15 cellular contexts compared by ENCODE assay signal in the genomic region with DNA sequence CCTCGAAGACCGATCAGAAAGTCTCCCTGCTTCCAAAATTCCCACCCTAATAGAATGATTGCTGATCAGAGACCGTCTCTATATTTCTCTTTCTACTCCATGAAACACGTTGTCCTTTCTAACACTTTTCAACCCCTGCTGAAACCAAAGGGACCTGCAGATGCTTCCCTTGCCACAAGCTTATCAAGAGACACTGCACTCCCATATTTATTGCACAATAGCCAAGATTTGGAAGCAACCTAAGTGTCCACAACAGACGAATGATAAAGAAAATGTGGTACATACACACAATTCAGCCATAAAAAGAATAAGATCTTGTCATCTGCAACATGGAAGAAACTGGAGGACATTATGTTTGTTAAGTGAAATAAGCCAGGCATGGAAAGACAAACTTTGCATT.
DNase-seq lines count a peak whose midpoint lies in the region; ATAC-seq, FAIRE-seq and TF ChIP-seq lines count a peak whose summit lies in the region.
"Had no signal": no experiment of that assay in that cellular context is flagged by ENCODE, and none has a peak within 500 bp of the region (broad histone marks: within the 10 kb centered on the region; RNA-seq: fewer than 3 reads in every experiment).

No MANE protein-coding gene starts in this region.

- no peak overlapping the region for H2BK5ac ChIP-seq in mesenchymal stem cell (ENCODE audit: low read depth, low read length, poor library complexity, severe bottlenecking)

- peaks cover 0 to 5% of the 10 kb centered on the region in 2 experiments; a peak in 1 of 5 replicates for H3K27me3 ChIP-seq in HepG2 (ENCODE audit: control insufficient read depth in 1 of 2, insufficient read depth in 2 of 2, low read length in 2 of 2)
- no peaks in the 10 kb centered on the region for H3K27me3 ChIP-seq in right lobe of liver
- no peaks in the 10 kb centered on the region for H3K27me3 ChIP-seq in PC-9 (ENCODE audit: insufficient read depth, low read depth)
- H3K27me3 ChIP-seq in mesenchymal stem cell (ENCODE audit: control insufficient read depth in 1 of 2, insufficient read depth in 1 of 2, low read length in 2 of 2): peaks cover 0 to 4% of the 10 kb centered on the region in 2 experiments
- H3K27me3 ChIP-seq: BLaER1 treated with 17β-estradiol and CSF1 and Interleukin-3, amounts not matched to agents 10 nM and 100 nM had no signal

- FAIRE-seq in HepG2 (lab: Jason Lieb, UNC): no peak
- FAIRE-seq: HTR-8/SVneo had no signal

- H3K4me3 ChIP-seq in HepG2 (replicated peaks in 1 of 3; ENCODE audit: insufficient read depth in 1 of 3, low read depth in 2 of 3, low read length in 3 of 3): no peak overlapping the region
- H3K4me3 ChIP-seq in right lobe of liver: no peak overlapping the region
- no peak overlapping the region for H3K4me3 ChIP-seq in PC-9
- no peak overlapping the region for H3K4me3 ChIP-seq in mesenchymal stem cell (ENCODE audit: insufficient read depth in 1 of 2, low read depth in 1 of 2, low read length in 2 of 2)
- H3K4me3 ChIP-seq in mucosa of descending colon: no peak overlapping the region
- H3K4me3 ChIP-seq: BLaER1 treated with 17β-estradiol and CSF1 and Interleukin-3, amounts not matched to agents 10 nM and 100 nM had no signal

- no peak overlapping the region for H2BK15ac ChIP-seq in mesenchymal stem cell (ENCODE audit: low read depth, poor library complexity, severe bottlenecking)

- H4K20me1 ChIP-seq in HepG2 (ENCODE audit: insufficient read depth, low read length): no peaks in the 10 kb centered on the region
- H4K20me1 ChIP-seq in PC-9 (ENCODE audit: insufficient read depth): no peaks in the 10 kb centered on the region
- H4K20me1 ChIP-seq: BLaER1 treated with 17β-estradiol and CSF1 and Interleukin-3, amounts not matched to agents 10 nM and 100 nM had no signal

- TF ChIP-seq POLR2A in HepG2 (IDR thresholded peaks at IDR 0.05; ENCODE audit: insufficient read depth in 1 of 2, low read depth in 2 of 2, low read length in 2 of 2): no peak
- no peak for TF ChIP-seq POLR2A in right lobe of liver (IDR thresholded peaks at IDR 0.05)

- CTCF ChIA-PET in HepG2 (lab: Yijun Ruan, JAX; ENCODE audit: low intra/inter-chr PET ratio, low total read pairs) (no interaction called here), PC-9 (lab: Charles Lee) (interaction anchor here (0.6 kb wide), 1 partner anchor 107 kb away, joined by 3 read pairs; no protein-coding TSS in a partner anchor)

- no peak overlapping the region for H3K4ac ChIP-seq in mesenchymal stem cell (ENCODE audit: low read depth in 1 of 2, low read length in 2 of 2)

- TF ChIP-seq EP300 in HepG2 (IDR thresholded peaks at IDR 0.05; ENCODE audit: low read depth in 2 of 2, low read length in 2 of 2) (no peak), HepG2 (CRISPR knock-in tag; IDR thresholded peaks at IDR 0.05; ENCODE audit: borderline replicate concordance) (no peak)

- H3K23ac ChIP-seq in mesenchymal stem cell (ENCODE audit: low read length in 2 of 2): no peak overlapping the region

- peak overlapping the region; percentile 29 for H2AK5ac ChIP-seq in mesenchymal stem cell (ENCODE audit: low read length, severe bottlenecking)

- H4K8ac ChIP-seq in mesenchymal stem cell (ENCODE audit: low read length): no peak overlapping the region

- POLR2A ChIA-PET in HepG2 (lab: Yijun Ruan, JAX) (no interaction called here), PC-9 (lab: Charles Lee; ENCODE audit: unreplicated experiment) (no interaction called here)

- H3K27ac ChIP-seq in HepG2 (ENCODE audit: extremely low read length, insufficient read depth, low read length) (no peak overlapping the region), right lobe of liver (no peak overlapping the region), PC-9 (0 out of 2 replicates have a peak overlapping the region, but pooled peaks have one; percentile 90), mesenchymal stem cell (ENCODE audit: low read length, poor library complexity, severe bottlenecking) (no peak overlapping the region)
- H3K27ac ChIP-seq: BLaER1 treated with 17β-estradiol and CSF1 and Interleukin-3, amounts not matched to agents 10 nM and 100 nM had no signal

- 15% methylated on average over 5 of the region's 5 CpGs for WGBS in HepG2 (ENCODE audit: low lambda C conversion rate)
- WGBS in right lobe of liver (ENCODE audit: insufficient coverage, low coverage, low lambda C conversion rate, missing lambda C conversion rate): 52% methylated on average over 5 of the region's 5 CpGs
- 92% methylated on average over 4 of the region's 5 CpGs for WGBS in mesenchymal stem cell

- no peak overlapping the region for H2BK12ac ChIP-seq in mesenchymal stem cell (ENCODE audit: low read length in 2 of 2)

- in situ Hi-C loops in HepG2 (cut with HindIII; ENCODE audit: extremely low pct_ligation_motif_present, low pct_unique_long_range_greater_than_20kb): no loop called here

- H3K79me1 ChIP-seq in mesenchymal stem cell (replicated peaks; ENCODE audit: low read length, poor library complexity, severe bottlenecking): no peaks in the 10 kb centered on the region

- intact Hi-C loops in HepG2 (cut with micrococcal nuclease; ENCODE audit: unreplicated experiment) (no loop called here), right lobe of liver (cut with DNase I) (no loop called here), PC-9 (cut with micrococcal nuclease; ENCODE audit: unreplicated experiment) (loop anchor here (2.0 kb wide), 1 partner anchor 47 kb away; no protein-coding TSS in a partner anchor), mucosa of descending colon (cut with DNase I, micrococcal nuclease) (no loop called here)

- H3K36me3 ChIP-seq in HepG2 (replicated peaks in 1 of 2; ENCODE audit: control insufficient read depth in 1 of 2, insufficient read depth in 2 of 2, low read length in 2 of 2) (no peaks in the 10 kb centered on the region), right lobe of liver (no peaks in the 10 kb centered on the region), PC-9 (ENCODE audit: low read depth) (no peaks in the 10 kb centered on the region), mesenchymal stem cell (ENCODE audit: control insufficient read depth in 1 of 2, insufficient read depth in 2 of 2, low read depth in 1 of 2, low read length in 2 of 2) (no peaks in the 10 kb centered on the region), mucosa of descending colon (ENCODE audit: low read depth) (no peaks in the 10 kb centered on the region)
- H3K36me3 ChIP-seq: BLaER1 treated with 17β-estradiol and CSF1 and Interleukin-3, amounts not matched to agents 10 nM and 100 nM had no signal

- H3K14ac ChIP-seq in mesenchymal stem cell (ENCODE audit: low read length in 2 of 2): no peak overlapping the region

- H3K9me3 ChIP-seq in HepG2 (ENCODE audit: low read length) (no peaks in the 10 kb centered on the region), right lobe of liver (no peaks in the 10 kb centered on the region), PC-9 (ENCODE audit: insufficient read depth, low read depth) (peaks cover 3% of the 10 kb centered on the region; the same call in 1 of the 2 replicates), mesenchymal stem cell (ENCODE audit: control insufficient read depth, low read length) (no peaks in the 10 kb centered on the region), mucosa of descending colon (no peaks in the 10 kb centered on the region)
- H3K9me3 ChIP-seq: BLaER1 treated with 17β-estradiol and CSF1 and Interleukin-3, amounts not matched to agents 10 nM and 100 nM had no signal

- H3K79me2 ChIP-seq in HepG2 (ENCODE audit: insufficient read depth, low read length) (no peaks in the 10 kb centered on the region), PC-9 (ENCODE audit: low read depth) (no peaks in the 10 kb centered on the region)

- H2AFZ ChIP-seq in HepG2 (ENCODE audit: low read length) (no peak overlapping the region), PC-9 (no peak overlapping the region), mesenchymal stem cell (ENCODE audit: low read depth, low read length) (no peak overlapping the region)

- TF ChIP-seq CTCF in HepG2 (CRISPR knock-in tag; IDR thresholded peaks at IDR 0.05) (no peak), right lobe of liver (IDR thresholded peaks at IDR 0.05) (no peak), PC-9 (conservative IDR thresholded peaks at IDR 0.05) (no peak), mucosa of descending colon (IDR thresholded peaks at IDR 0.05) (no peak)

- DNase-seq in HepG2 (ENCODE audit: low spot score): no peak
- DNase-seq in right lobe of liver: no peak
- DNase-seq in PC-9: no peak
- DNase-seq in mesenchymal stem cell: no peak
- no peak for DNase-seq in mucosa of descending colon
- DNase-seq in NCI-H146 (lab: John Stamatoyannopoulos, UW): no peak
- DNase-seq in DMS79 (lab: John Stamatoyannopoulos, UW): no peak
- DNase-seq: 8988T; ACHN; CD4-positive, CD25-positive, alpha-beta regulatory T cell; DMS53; H7; KG1 had no signal

- BruUV-seq in HepG2 (replicated peaks; lab: Mats Ljungman, UMichigan) (no TSS peak), PC-9 (replicated peaks; lab: Mats Ljungman, UMichigan) (no TSS peak)

- H3K9me2 ChIP-seq in PC-9 (ENCODE audit: insufficient read depth): no peaks in the 10 kb centered on the region

- H3K4me1 ChIP-seq in HepG2 (ENCODE audit: insufficient read depth, low read length) (no peaks in the 10 kb centered on the region), right lobe of liver (no peaks in the 10 kb centered on the region), PC-9 (replicated peaks; ENCODE audit: insufficient read depth) (peaks cover 53% of the 10 kb centered on the region), mesenchymal stem cell (ENCODE audit: control insufficient read depth, insufficient read depth, low read depth, low read length) (peaks cover 6% of the 10 kb centered on the region), mucosa of descending colon (ENCODE audit: low read depth) (no peaks in the 10 kb centered on the region)

- H3K9ac ChIP-seq in HepG2 (ENCODE audit: insufficient read depth, low read depth, low read length) (no peak overlapping the region), mesenchymal stem cell (ENCODE audit: low read length) (no peak overlapping the region)
- H3K9ac ChIP-seq: BLaER1 treated with 17β-estradiol and CSF1 and Interleukin-3, amounts not matched to agents 10 nM and 100 nM had no signal

- no peak overlapping the region for H4K91ac ChIP-seq in mesenchymal stem cell (ENCODE audit: low read length)

- no peak for ATAC-seq in HepG2
- no peak for ATAC-seq in right lobe of liver
- no peak for ATAC-seq in mucosa of descending colon

- TF ChIP-seq RAD21 in HepG2 (CRISPR knock-in tag; IDR thresholded peaks at IDR 0.05): no peak

- H3K4me2 ChIP-seq in HepG2 (ENCODE audit: low read depth, low read length) (no peak overlapping the region), PC-9 (no peak overlapping the region), mesenchymal stem cell (ENCODE audit: low read length, poor library complexity, severe bottlenecking) (no peak overlapping the region)
- H3K4me2 ChIP-seq: BLaER1 treated with 17β-estradiol and CSF1 and Interleukin-3, amounts not matched to agents 10 nM and 100 nM had no signal

- H2BK120ac ChIP-seq in mesenchymal stem cell (ENCODE audit: low read depth, low read length): no peak overlapping the region

- no peak overlapping the region for H3K18ac ChIP-seq in mesenchymal stem cell (ENCODE audit: low read depth in 1 of 2, low read length in 2 of 2)

- peaks cover 31% of the 10 kb centered on the region for H3F3A ChIP-seq in PC-9 (ENCODE audit: insufficient read depth, low read depth)

TF ChIP-seq in HepG2, 621 proteins besides CTCF, POLR2A, EP300 and RAD21 (continues in another document):
- peak; percentile 81 for TF ChIP-seq CEBPB (IDR thresholded peaks at IDR 0.05; ENCODE audit: borderline replicate concordance, low read depth, low read length)
